In the genomic region with DNA sequence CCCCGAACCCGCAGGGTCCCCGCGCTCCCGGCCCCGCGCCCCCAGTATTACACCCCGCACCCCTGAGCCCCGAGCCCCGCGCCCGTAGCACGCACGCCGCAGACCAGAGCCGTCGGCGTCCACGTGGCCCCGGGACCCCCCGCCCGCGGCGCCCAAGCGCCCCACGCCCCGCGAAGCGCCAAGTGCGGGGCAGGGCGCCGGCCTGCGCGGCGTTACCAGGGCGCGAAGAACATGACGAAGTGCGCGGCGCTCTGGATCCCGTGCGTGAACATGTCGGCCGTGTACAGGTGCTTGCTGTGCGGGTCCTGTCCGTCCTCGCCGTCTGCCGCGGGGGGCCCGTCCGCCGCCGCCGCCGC, we compare ENCODE assay signal across 8 cellular contexts. TPM values are rescaled to one million over a fixed set of nuclear protein-coding genes. Genes with fewer than 3 reads are reported as not detected.
DNase-seq lines count a peak whose midpoint lies in the region; ATAC-seq, FAIRE-seq and TF ChIP-seq lines count a peak whose summit lies in the region.
"Had no signal": no experiment of that assay in that cellular context is flagged by ENCODE, and none has a peak within 500 bp of the region (broad histone marks: within the 10 kb centered on the region; RNA-seq: fewer than 3 reads in every experiment).

No MANE protein-coding gene starts in this region.

- no peak for TF ChIP-seq CTCF in HepG2 (CRISPR knock-in tag; IDR thresholded peaks at IDR 0.05)

- peaks cover 23% of the 10 kb centered on the region for H3K4me1 Mint-ChIP-seq in activated naive CD8-positive, alpha-beta T cell treated with anti-CD3 and anti-CD28 coated beads, Interleukin-2, amount 50 U/mL, for 24 hours

- CTCF ChIA-PET in HepG2 (lab: Yijun Ruan, JAX; ENCODE audit: low intra/inter-chr PET ratio, low total read pairs), result no interaction called here

- H3K9me3 Mint-ChIP-seq in activated naive CD8-positive, alpha-beta T cell treated with anti-CD3 and anti-CD28 coated beads, Interleukin-2, amount 50 U/mL, for 24 hours, result no peaks in the 10 kb centered on the region

- H3K9me3 ChIP-seq in HepG2 (ENCODE audit: low read length) (no peaks in the 10 kb centered on the region), aorta (ENCODE audit: control insufficient read depth, low read length) (no peaks in the 10 kb centered on the region)

- no peak for FAIRE-seq in HepG2 (lab: Jason Lieb, UNC)
- FAIRE-seq: TTC549 had no signal

- WGBS in HepG2 (ENCODE audit: low lambda C conversion rate), result 0% methylated on average over 27 of the region's 57 CpGs
- 0 to 1% methylated on average over 42 to 57 of the region's 57 CpGs for WGBS in aorta, 2 donors

- H3K27me3 ChIP-seq in HepG2 (ENCODE audit: control insufficient read depth in 1 of 2, insufficient read depth in 2 of 2, low read length in 2 of 2), result no peaks in the 10 kb centered on the region
- H3K27me3 ChIP-seq in aorta (ENCODE audit: control insufficient read depth in 1 of 2, insufficient read depth in 2 of 2, low read length in 1 of 2), result no peaks in the 10 kb centered on the region

- POLR2A ChIA-PET in HepG2 (lab: Yijun Ruan, JAX), result interaction anchor here (1.0 to 2.5 kb wide), 6 partner anchors 10 to 211 kb away, joined by 3 to 15 read pairs (median 8); partner anchors contain the start of genes BLOC1S5 and EEF1E1

- peaks cover 37% of the 10 kb centered on the region for H4K20me1 ChIP-seq in HepG2 (ENCODE audit: insufficient read depth, low read length)

- H3K4me2 ChIP-seq in HepG2 (ENCODE audit: low read depth, low read length), result peak overlapping the region; percentile 96

- H3K27me3 Mint-ChIP-seq in activated naive CD8-positive, alpha-beta T cell treated with anti-CD3 and anti-CD28 coated beads, Interleukin-2, amount 50 U/mL, for 24 hours, result no peaks in the 10 kb centered on the region

- TF ChIP-seq POLR2A in HepG2 (IDR thresholded peaks at IDR 0.05; ENCODE audit: insufficient read depth in 1 of 2, low read depth in 2 of 2, low read length in 2 of 2), result no peak; a peak in 1 of 4 replicates

- no peak for DNase-seq in activated naive CD8-positive, alpha-beta T cell treated with anti-CD3 and anti-CD28 coated beads, Interleukin-2, amount 50 U/mL, for 24 hours
- DNase-seq in HepG2 (ENCODE audit: low spot score), result no peak
- peak in 1 of 2 donors; percentile 81 for DNase-seq in aorta
- no peak for DNase-seq in NCI-H226
- DNase-seq in activated CD4-positive, CD25-positive, alpha-beta regulatory T cell treated with anti-CD3 and anti-CD28 coated beads, Interleukin-2, amount 50 U/mL, for 72 hours, result no peak

- intact Hi-C loops in HepG2 (cut with micrococcal nuclease; ENCODE audit: unreplicated experiment), result loop anchor here (5.0 kb wide), 1 partner anchor 152 kb away; the partner anchor contains the start of gene BLOC1S5
- intact Hi-C loops in aorta (cut with DNase I), result loop anchor here in 1 of 2 donors (5.0 to 10.0 kb wide), 3 partner anchors 82 to 185 kb away; partner anchors contain the start of gene BMP6

- H3K36me3 Mint-ChIP-seq in activated naive CD8-positive, alpha-beta T cell treated with anti-CD3 and anti-CD28 coated beads, Interleukin-2, amount 50 U/mL, for 24 hours (ENCODE audit: low read depth), result peaks cover 11% of the 10 kb centered on the region

- peak; percentile 19; the same call in 1 of the 2 replicates for TF ChIP-seq RAD21 in HepG2 (CRISPR knock-in tag; IDR thresholded peaks at IDR 0.05)

- TF ChIP-seq EP300 in HepG2 (IDR thresholded peaks at IDR 0.05; ENCODE audit: low read depth in 2 of 2, low read length in 2 of 2) (no peak), HepG2 (CRISPR knock-in tag; IDR thresholded peaks at IDR 0.05; ENCODE audit: borderline replicate concordance) (no peak)

- peak overlapping the region; percentile 61 to 87 (median 85); a peak in 4 of 6 replicates for H3K4me3 ChIP-seq in HepG2 (replicated peaks in 1 of 3; ENCODE audit: insufficient read depth in 1 of 3, low read depth in 2 of 3, low read length in 3 of 3)
- H3K4me3 ChIP-seq in aorta (ENCODE audit: low read length in 2 of 2), result peak overlapping the region; percentile 61 to 92

- peaks cover 6 to 14% of the 10 kb centered on the region in 2 experiments; a peak in 4 of 5 replicates for H3K36me3 ChIP-seq in HepG2 (replicated peaks in 1 of 2; ENCODE audit: control insufficient read depth in 1 of 2, insufficient read depth in 2 of 2, low read length in 2 of 2)
- no peaks in the 10 kb centered on the region for H3K36me3 ChIP-seq in aorta (ENCODE audit: control insufficient read depth in 1 of 2, insufficient read depth in 2 of 2, low read length in 1 of 2)

- peaks cover 83% of the 10 kb centered on the region for H3K4me1 ChIP-seq in HepG2 (ENCODE audit: insufficient read depth, low read length)
- no peaks in the 10 kb centered on the region for H3K4me1 ChIP-seq in aorta (ENCODE audit: control insufficient read depth in 1 of 2, insufficient read depth in 2 of 2, low read length in 2 of 2)

- peak overlapping the region; percentile 91 for H3K4me3 Mint-ChIP-seq in activated naive CD8-positive, alpha-beta T cell treated with anti-CD3 and anti-CD28 coated beads, Interleukin-2, amount 50 U/mL, for 24 hours

- H3K27ac ChIP-seq in HepG2 (ENCODE audit: extremely low read length, insufficient read depth, low read length) (peak overlapping the region; percentile 75), aorta (ENCODE audit: low read depth in 1 of 2, low read length in 2 of 2) (no peak overlapping the region)

- ATAC-seq in GM19023 (IDR thresholded peaks at IDR 0.05; ENCODE audit: unreplicated experiment) (peak; percentile 20), HG02840 (IDR thresholded peaks at IDR 0.05; ENCODE audit: low FRiP score, unreplicated experiment) (peak; percentile 10), HepG2 (no peak), aorta (ENCODE audit: low FRiP score) (no peak)
- ATAC-seq in activated naive CD8-positive, alpha-beta T cell treated with anti-CD3 and anti-CD28 coated beads, Interleukin-2, amount 50 U/mL, for 24 hours, result peak; percentile 26

- no peak overlapping the region for H3K27ac Mint-ChIP-seq in activated naive CD8-positive, alpha-beta T cell treated with anti-CD3 and anti-CD28 coated beads, Interleukin-2, amount 50 U/mL, for 24 hours

- no TSS peak for BruUV-seq in HepG2 (replicated peaks; lab: Mats Ljungman, UMichigan)

- in situ Hi-C loops in HepG2 (cut with HindIII; ENCODE audit: extremely low pct_ligation_motif_present, low pct_unique_long_range_greater_than_20kb), result no loop called here

- peak overlapping the region; percentile 88 for H3K9ac ChIP-seq in HepG2 (ENCODE audit: insufficient read depth, low read depth, low read length)

- H3K79me2 ChIP-seq in HepG2 (ENCODE audit: insufficient read depth, low read length), result peaks cover 46% of the 10 kb centered on the region

- H2AFZ ChIP-seq in HepG2 (ENCODE audit: low read length), result no peak overlapping the region

TF ChIP-seq in HepG2, 621 proteins besides CTCF, POLR2A, EP300 and RAD21 (continues in another document):
- TF ChIP-seq ZFYVE20 (CRISPR knock-in tag; IDR thresholded peaks at IDR 0.05; ENCODE audit: borderline replicate concordance, low read depth), result 0 out of 2 replicates have a peak, but pooled peaks have one; percentile 17

RNA-seq across cellular contexts. Expression of gene TXNDC5, which starts 0.3 kb away (rescaled TPM):
- 376 and 578 TPM in 2 replicates for total RNA-seq in HepG2 (2016; rRNA removed; fragmentation: Illumina TruSeq; extraction: Trizol)
- total RNA-seq in HepG2 (2016; cell fraction: cytosol; rRNA removed; fragmentation: Illumina TruSeq; extraction: Trizol; ENCODE audit: low read depth), result 169 TPM in 2 replicates
- 372 and 586 TPM in 2 replicates for total RNA-seq in HepG2 (2016; cell fraction: insoluble cytoplasmic fraction; rRNA removed; fragmentation: Illumina TruSeq; extraction: Trizol)
- total RNA-seq in HepG2 (2016; cell fraction: membrane; rRNA removed; fragmentation: Illumina TruSeq; extraction: Trizol), result 439 and 444 TPM in 2 replicates
- 445 and 518 TPM in 2 replicates for total RNA-seq in HepG2 (2016; cell fraction: nucleus; rRNA removed; fragmentation: Illumina TruSeq; extraction: Trizol)
- polyA plus RNA-seq in HepG2 (2011; rRNA removed), result 255 and 287 TPM in 2 replicates
- 252 and 289 TPM in 2 replicates for polyA plus RNA-seq in HepG2 (2011; cell fraction: cytosol; rRNA removed)
- polyA plus RNA-seq in HepG2 (2011; cell fraction: nucleus; rRNA removed), result 144 and 146 TPM in 2 replicates
- 246 and 286 TPM in 2 replicates for polyA plus RNA-seq in HepG2 (2012)
- 158 and 172 TPM in 2 replicates for polyA plus RNA-seq in HepG2 (2016; cell fraction: cytosol; fragmentation: Illumina TruSeq; extraction: Trizol; ENCODE audit: low read depth)
- 267 and 268 TPM in 2 replicates for polyA plus RNA-seq in HepG2 (2016; cell fraction: insoluble cytoplasmic fraction; fragmentation: Illumina TruSeq; extraction: Trizol; ENCODE audit: low read depth)
- polyA plus RNA-seq in HepG2 (2016; cell fraction: membrane; fragmentation: Illumina TruSeq; extraction: Trizol; ENCODE audit: low read depth), result 288 and 289 TPM in 2 replicates
- 529 and 534 TPM in 2 replicates for polyA plus RNA-seq in HepG2 (2016; cell fraction: nucleus; fragmentation: Illumina TruSeq; extraction: Trizol; ENCODE audit: insufficient read depth, low read depth)
- polyA minus RNA-seq in HepG2 (2011; rRNA and poly(A)+ RNA removed; ENCODE audit: low replicate concordance), result 99.9 and 291 TPM in 2 replicates
- 147 and 151 TPM in 2 replicates for polyA minus RNA-seq in HepG2 (2011; cell fraction: cytosol; rRNA and poly(A)+ RNA removed)
- 104 and 118 TPM in 2 replicates for polyA minus RNA-seq in HepG2 (2011; cell fraction: nucleus; rRNA and poly(A)+ RNA removed)
- total RNA-seq in aorta, result 10 to 100 TPM; 94.7 to 96.7 TPM
- polyA plus RNA-seq in aorta, result 10 to 100 TPM; 62.5 to 94.0 TPM

Comparison
In these comparisons a context has a peak if more than half of its experiments do, and no peak if none do; other contexts are left out.
1. ATAC-seq: peak in GM19023 (single experiment), HG02840 (single experiment) and activated naive CD8-positive, alpha-beta T cell treated with anti-CD3 and anti-CD28 coated beads, Interleukin-2, amount 50 U/mL, for 24 hours (single experiment); none in HepG2 (single experiment) and aorta (single experiment).